In genomic region chr13:67230243-67230773, GRCh38 we compare ENCODE assay signal across 8 cellular contexts. TPM values are rescaled to one million over a fixed set of nuclear protein-coding genes. Genes with fewer than 3 reads are reported as not detected.
DNase-seq lines count a peak whose midpoint lies in the region; ATAC-seq, FAIRE-seq and TF ChIP-seq lines count a peak whose summit lies in the region.

TSS of gene PCDH9 (minus strand) at chr13:67230336. CDS start at chr13:67228440, 1,896 bp downstream.

- no peak for TF ChIP-seq CTCF in A549 (IDR thresholded peaks at IDR 0.05)

- POLR2A ChIA-PET in A549 (lab: Yijun Ruan, JAX), result interaction anchor here (1.2 kb wide), 1 partner anchor 130 kb away, joined by 3 read pairs; no protein-coding TSS in a partner anchor

- H3K4me1 ChIP-seq in A549, result peaks cover 34% of the 10 kb centered on the region; the same call in 2 of the 3 replicates

- peak within 1 kb of the TSS; percentile 95 for H3K4me2 ChIP-seq in A549

- DNase-seq in A549 (ENCODE audit: low read depth in 1 of 2, low spot score in 1 of 2) (peak; percentile 77 to 96), NCI-H2196 (lab: John Stamatoyannopoulos, UW; ENCODE audit: unreplicated experiment) (peak; percentile 72), cerebellar cortex (ENCODE audit: low spot score) (peak; percentile 97), islet precursor cell (peak; percentile 99)
- DNase-seq in activated CD4-positive, CD25-positive, alpha-beta regulatory T cell treated with anti-CD3 and anti-CD28 coated beads, Interleukin-2, amount 50 U/mL, for 16 hours (ENCODE audit: low read depth, low spot score), result peak; percentile 44
- DNase-seq in stimulated activated CD4-positive, alpha-beta T cell treated with anti-CD3 and anti-CD28 coated beads, Interleukin-12 subunit alpha, Interleukin-12 subunit beta, amount 100 ng/mL, for 4 hours, result peak; percentile 86

- no peak for FAIRE-seq in A549 (lab: Jason Lieb, UNC)

- TF ChIP-seq POLR2A in A549 (IDR thresholded peaks at IDR 0.05; ENCODE audit: low read length), result peak; percentile 90

- CTCF ChIA-PET in A549 (lab: Yijun Ruan, JAX), result interaction anchor here (1.4 kb wide), 1 partner anchor 409 kb away, joined by 3 read pairs; no protein-coding TSS in a partner anchor

- TF ChIP-seq RAD21 in A549 (conservative IDR thresholded peaks at IDR 0.05 in 1 of 2, IDR thresholded peaks at IDR 0.05 in 1 of 2), result peak in 1 of 2 experiments; percentile 21; a peak in 2 of 5 replicates

- peak within 1 kb of the TSS; percentile 79 for H3K4me3 ChIP-seq in A549

- H3K9me3 ChIP-seq in A549, result no peaks in the 10 kb centered on the region

- ATAC-seq in A549 (peak; percentile 89 to 94), GM18868 (IDR thresholded peaks at IDR 0.05; ENCODE audit: unreplicated experiment) (peak; percentile 98), HG03103 (IDR thresholded peaks at IDR 0.05; ENCODE audit: low read depth, unreplicated experiment) (peak; percentile 99)

- no peak for TF ChIP-seq EP300 in A549 (IDR thresholded peaks at IDR 0.05)

- H3K27ac ChIP-seq in A549, result peak within 1 kb of the TSS; percentile 93 to 94

- 8% methylated on average over 4 of the region's 52 CpGs for WGBS in A549 (ENCODE audit: missing lambda C conversion rate)

TF ChIP-seq in A549, 52 proteins besides CTCF, POLR2A, EP300 and RAD21:
- TF ChIP-seq ATOH8 (CRISPR knock-in tag; IDR thresholded peaks at IDR 0.05; ENCODE audit: low read depth) (no peak), CEBPB (IDR thresholded peaks at IDR 0.05) (no peak), CBX8 (IDR thresholded peaks at IDR 0.05) (no peak), PBX3 (IDR thresholded peaks at IDR 0.05) (peak; percentile 60; the same call in 1 of the 2 replicates), ESRRA (IDR thresholded peaks at IDR 0.05; ENCODE audit: borderline replicate concordance, low read length) (no peak), RARB (CRISPR knock-in tag; IDR thresholded peaks at IDR 0.05) (no peak), ZNF302 (CRISPR knock-in tag; IDR thresholded peaks at IDR 0.05) (no peak), MAX (IDR thresholded peaks at IDR 0.05) (peak; percentile 84), EHF (CRISPR knock-in tag; IDR thresholded peaks at IDR 0.05) (no peak), ZC3H11A (IDR thresholded peaks at IDR 0.05) (no peak), BCL3 (IDR thresholded peaks at IDR 0.05) (peak; percentile 53; the same call in 1 of the 3 replicates), JUN (IDR thresholded peaks at IDR 0.05) (peak; percentile 59 to 67; a peak in 3 of 5 replicates), BHLHE40 (IDR thresholded peaks at IDR 0.05; ENCODE audit: low read depth, low read length) (no peak), ELK1 (IDR thresholded peaks at IDR 0.05; ENCODE audit: low read depth, low read length) (no peak), TFCP2L1 (CRISPR knock-in tag; IDR thresholded peaks at IDR 0.05) (no peak), FOSL2 (IDR thresholded peaks at IDR 0.05) (no peak), FOSL2 (CRISPR knock-in tag; IDR thresholded peaks at IDR 0.05) (peak; percentile 49; the same call in 1 of the 2 replicates), HOXB13 (CRISPR knock-in tag; IDR thresholded peaks at IDR 0.05; ENCODE audit: low read depth) (no peak), REST (IDR thresholded peaks at IDR 0.05) (no peak), FOXS1 (CRISPR knock-in tag; IDR thresholded peaks at IDR 0.05) (no peak)

RNA-seq across cellular contexts. Expression of gene PCDH9, which starts in this region (rescaled TPM):
- polyA plus RNA-seq in A549 (2011; rRNA removed) (29.5 and 30.3 TPM in 2 replicates), A549 (2017; fragmentation: RNase III; extraction: RNeasy Plus Mini Kit Qiagen cat#74134 plus additional on column Dnase treatment) (13.2 to 16.0 TPM (median 14.1 TPM) in 3 replicates)
- 14.7 and 17.4 TPM in 2 replicates for polyA plus RNA-seq in A549 (2012; cell fraction: cytosol; rRNA removed)
- 10.3 and 13.0 TPM in 2 replicates for polyA plus RNA-seq in A549 (2012; cell fraction: nucleus; rRNA removed)
- polyA minus RNA-seq in A549 (2011; rRNA and poly(A)+ RNA removed), result 46.7 and 56.9 TPM in 2 replicates

Comparison
In these comparisons a context has a peak if more than half of its experiments do, and no peak if none do; other contexts are left out.
1. Peak in every context shown above with its lines: DNase-seq, ATAC-seq, H3K4me3 ChIP-seq and H3K27ac ChIP-seq.
2. DNase-seq: peak in every context shown above with its lines; median percentile 99 in islet precursor cell; 97 in cerebellar cortex; 86 in A549; 86 in stimulated activated CD4-positive, alpha-beta T cell treated with anti-CD3 and anti-CD28 coated beads, Interleukin-12 subunit alpha, Interleukin-12 subunit beta, amount 100 ng/mL, for 4 hours; 72 in NCI-H2196; 44 in activated CD4-positive, CD25-positive, alpha-beta regulatory T cell treated with anti-CD3 and anti-CD28 coated beads, Interleukin-2, amount 50 U/mL, for 16 hours.